In genomic region chr12:107442593-107442992, GRCh38 we compare ENCODE assay signal across 16 cellular contexts.
DNase-seq lines count a peak whose midpoint lies in the region; ATAC-seq and TF ChIP-seq lines count a peak whose summit lies in the region.
"Had no signal": no experiment of that assay in that cellular context is flagged by ENCODE, and none has a peak within 500 bp of the region (broad histone marks: within the 10 kb centered on the region; RNA-seq: fewer than 3 reads in every experiment).

No MANE protein-coding gene starts in this region.

- intact Hi-C loops in activated CD8-positive, alpha-beta T cell treated with anti-CD3 and anti-CD28 coated beads for 36 hours (cut with micrococcal nuclease): no loop called here
- intact Hi-C loops in body of pancreas (cut with DNase I): no loop called here

- H2BK15ac ChIP-seq in mesenchymal stem cell (ENCODE audit: low read depth, poor library complexity, severe bottlenecking): no peak overlapping the region

- no peak overlapping the region for H2BK5ac ChIP-seq in mesenchymal stem cell (ENCODE audit: low read depth, low read length, poor library complexity, severe bottlenecking)

- peak overlapping the region; percentile 53 for H3K27ac Mint-ChIP-seq in activated naive CD4-positive, alpha-beta T cell treated with anti-CD3 and anti-CD28 coated beads, Interleukin-2, amount 10 ng/mL, durations not matched to agents 7 days and 5 days
- H3K27ac Mint-ChIP-seq in activated CD8-positive, alpha-beta T cell treated with anti-CD3 and anti-CD28 coated beads for 36 hours: no peak overlapping the region

- no peak for TF ChIP-seq POLR2A in body of pancreas (IDR thresholded peaks at IDR 0.05)

- H3K9me3 ChIP-seq in mesenchymal stem cell (ENCODE audit: control insufficient read depth, low read length): no peaks in the 10 kb centered on the region
- no peaks in the 10 kb centered on the region for H3K9me3 ChIP-seq in thymus (ENCODE audit: control insufficient read depth)
- H3K9me3 ChIP-seq in body of pancreas: no peaks in the 10 kb centered on the region
- H3K9me3 ChIP-seq: pancreas, tibial artery had no signal

- CTCF ChIA-PET in activated naive CD4-positive, alpha-beta T cell treated with anti-CD3 and anti-CD28 coated beads, Interleukin-2, amount 10 ng/mL, durations not matched to agents 7 days and 5 days (lab: Charles Lee): interaction anchor here (0.5 kb wide), 1 partner anchor 19 kb away, joined by 3 read pairs; no protein-coding TSS in a partner anchor
- CTCF ChIA-PET in activated CD8-positive, alpha-beta T cell treated with anti-CD3 and anti-CD28 coated beads for 36 hours (lab: Charles Lee): interaction anchor here (1.2 kb wide), 1 partner anchor 311 kb away, joined by 4 read pairs; no protein-coding TSS in a partner anchor

- no peak overlapping the region for H2BK12ac ChIP-seq in mesenchymal stem cell (ENCODE audit: low read length in 2 of 2)

- H3K4me3 ChIP-seq in mesenchymal stem cell (ENCODE audit: insufficient read depth in 1 of 2, low read depth in 1 of 2, low read length in 2 of 2): peak overlapping the region in 1 of 2 experiments; percentile 64
- no peak overlapping the region for H3K4me3 ChIP-seq in thymus (ENCODE audit: low read length)
- no peak overlapping the region for H3K4me3 ChIP-seq in body of pancreas
- H3K4me3 ChIP-seq: pancreas had no signal

- no peaks in the 10 kb centered on the region for H3K27me3 Mint-ChIP-seq in activated naive CD4-positive, alpha-beta T cell treated with anti-CD3 and anti-CD28 coated beads, Interleukin-2, amount 10 ng/mL, durations not matched to agents 7 days and 5 days
- no peaks in the 10 kb centered on the region for H3K27me3 Mint-ChIP-seq in activated CD8-positive, alpha-beta T cell treated with anti-CD3 and anti-CD28 coated beads for 36 hours
- H3K27me3 Mint-ChIP-seq: activated naive CD8-positive, alpha-beta T cell treated with anti-CD3 and anti-CD28 coated beads, Interleukin-2, amount 10 ng/mL, durations not matched to agents 7 days and 5 days had no signal

- POLR2A ChIA-PET in activated CD8-positive, alpha-beta T cell treated with anti-CD3 and anti-CD28 coated beads for 36 hours (lab: Charles Lee): interaction anchor here (0.7 kb wide), 1 partner anchor 9 kb away, joined by 3 read pairs; no protein-coding TSS in a partner anchor

- H3K4me1 ChIP-seq in mesenchymal stem cell (ENCODE audit: control insufficient read depth, insufficient read depth, low read depth, low read length): no peaks in the 10 kb centered on the region
- H3K4me1 ChIP-seq in thymus (ENCODE audit: control insufficient read depth, insufficient read depth, low read length): no peaks in the 10 kb centered on the region
- H3K4me1 ChIP-seq in body of pancreas: no peaks in the 10 kb centered on the region
- H3K4me1 ChIP-seq: pancreas, tibial artery had no signal

- H3K27me3 ChIP-seq in mesenchymal stem cell (ENCODE audit: control insufficient read depth in 1 of 2, insufficient read depth in 1 of 2, low read length in 2 of 2) (no peaks in the 10 kb centered on the region), thymus (ENCODE audit: control insufficient read depth, insufficient read depth) (no peaks in the 10 kb centered on the region), body of pancreas (no peaks in the 10 kb centered on the region)
- H3K27me3 ChIP-seq: pancreas, tibial artery had no signal

- H2AFZ ChIP-seq in mesenchymal stem cell (ENCODE audit: low read depth, low read length): no peak overlapping the region

- no peak overlapping the region for H3K23ac ChIP-seq in mesenchymal stem cell (ENCODE audit: low read length in 2 of 2)

- H4K91ac ChIP-seq in mesenchymal stem cell (ENCODE audit: low read length): no peak overlapping the region

- DNase-seq in activated naive CD4-positive, alpha-beta T cell treated with anti-CD3 and anti-CD28 coated beads, Interleukin-2, amount 10 ng/mL, durations not matched to agents 7 days and 5 days: no peak
- no peak for DNase-seq in activated naive CD4-positive, alpha-beta T cell treated with anti-CD3 and anti-CD28 coated beads, Interleukin-2, amount 50 U/mL, for 16 hours
- DNase-seq in activated CD8-positive, alpha-beta T cell treated with anti-CD3 and anti-CD28 coated beads for 36 hours: no peak
- no peak for DNase-seq in mesenchymal stem cell
- DNase-seq in body of pancreas: no peak
- no peak for DNase-seq in cerebellum (ENCODE audit: low spot score)
- DNase-seq in occipital lobe (lab: John Stamatoyannopoulos, UW): no peak
- DNase-seq: ACHN; activated B cell treated with CpG ODN at 0.5 μM for 24 hours; activated CD8-positive, alpha-beta memory T cell treated with anti-CD3 and anti-CD28 coated beads, Interleukin-2, amount 50 U/mL, for 4 hours; activated naive CD8-positive, alpha-beta T cell treated with anti-CD3 and anti-CD28 coated beads, Interleukin-2, amount 10 ng/mL, durations not matched to agents 7 days and 5 days; MV-4-11; NCI-H2081; pancreas; tibial artery had no signal

- no peaks in the 10 kb centered on the region for H3K79me1 ChIP-seq in mesenchymal stem cell (replicated peaks; ENCODE audit: low read length, poor library complexity, severe bottlenecking)

- H3K4me2 ChIP-seq in mesenchymal stem cell (ENCODE audit: low read length, poor library complexity, severe bottlenecking): no peak overlapping the region

- H2BK120ac ChIP-seq in mesenchymal stem cell (ENCODE audit: low read depth, low read length): no peak overlapping the region

- H3K18ac ChIP-seq in mesenchymal stem cell (ENCODE audit: low read depth in 1 of 2, low read length in 2 of 2): no peak overlapping the region

- H3K27ac ChIP-seq in mesenchymal stem cell (ENCODE audit: low read length, poor library complexity, severe bottlenecking): no peak overlapping the region
- H3K27ac ChIP-seq in thymus (ENCODE audit: low read depth): peak overlapping the region; percentile 33
- H3K27ac ChIP-seq in body of pancreas: no peak overlapping the region
- H3K27ac ChIP-seq: pancreas had no signal

- H3K14ac ChIP-seq in mesenchymal stem cell (ENCODE audit: low read length in 2 of 2): no peak overlapping the region

- H2AK5ac ChIP-seq in mesenchymal stem cell (ENCODE audit: low read length, severe bottlenecking): no peak overlapping the region

- no peak overlapping the region for H3K4me3 Mint-ChIP-seq in activated naive CD4-positive, alpha-beta T cell treated with anti-CD3 and anti-CD28 coated beads, Interleukin-2, amount 10 ng/mL, durations not matched to agents 7 days and 5 days
- H3K4me3 Mint-ChIP-seq in activated CD8-positive, alpha-beta T cell treated with anti-CD3 and anti-CD28 coated beads for 36 hours: peak overlapping the region; percentile 7
- H3K4me3 Mint-ChIP-seq: activated B cell treated with CpG ODN at 0.5 μM for 24 hours had no signal

- no peak for ATAC-seq in activated CD8-positive, alpha-beta T cell treated with anti-CD3 and anti-CD28 coated beads for 36 hours
- ATAC-seq in body of pancreas: no peak

- H3K9ac ChIP-seq in mesenchymal stem cell (ENCODE audit: low read length): peak overlapping the region; percentile 83

- 81% methylated on average over 3 of the region's 3 CpGs for WGBS in mesenchymal stem cell
- WGBS in thymus: 95% methylated on average over 3 of the region's 3 CpGs
- WGBS in body of pancreas, 2 donors: 75 to 77% methylated on average over 3 of the region's 3 CpGs

- H3K9me3 Mint-ChIP-seq in activated naive CD4-positive, alpha-beta T cell treated with anti-CD3 and anti-CD28 coated beads, Interleukin-2, amount 10 ng/mL, durations not matched to agents 7 days and 5 days: no peaks in the 10 kb centered on the region
- peaks cover 3% of the 10 kb centered on the region for H3K9me3 Mint-ChIP-seq in activated CD8-positive, alpha-beta T cell treated with anti-CD3 and anti-CD28 coated beads for 36 hours
- H3K9me3 Mint-ChIP-seq: activated B cell treated with CpG ODN at 0.5 μM for 24 hours; activated naive CD8-positive, alpha-beta T cell treated with anti-CD3 and anti-CD28 coated beads, Interleukin-2, amount 10 ng/mL, durations not matched to agents 7 days and 5 days had no signal

- H3K36me3 ChIP-seq in mesenchymal stem cell (ENCODE audit: control insufficient read depth in 1 of 2, insufficient read depth in 2 of 2, low read depth in 1 of 2, low read length in 2 of 2) (no peaks in the 10 kb centered on the region), thymus (ENCODE audit: control insufficient read depth, insufficient read depth) (no peaks in the 10 kb centered on the region), body of pancreas (replicated peaks in 1 of 2; ENCODE audit: insufficient read depth in 1 of 2, low read depth in 2 of 2) (no peaks in the 10 kb centered on the region)
- H3K36me3 ChIP-seq: pancreas, tibial artery had no signal

- H3K36me3 Mint-ChIP-seq in activated naive CD4-positive, alpha-beta T cell treated with anti-CD3 and anti-CD28 coated beads, Interleukin-2, amount 10 ng/mL, durations not matched to agents 7 days and 5 days: no peaks in the 10 kb centered on the region
- peaks cover 5% of the 10 kb centered on the region for H3K36me3 Mint-ChIP-seq in activated CD8-positive, alpha-beta T cell treated with anti-CD3 and anti-CD28 coated beads for 36 hours (ENCODE audit: low read depth)

- H3K4me1 Mint-ChIP-seq in activated naive CD4-positive, alpha-beta T cell treated with anti-CD3 and anti-CD28 coated beads, Interleukin-2, amount 10 ng/mL, durations not matched to agents 7 days and 5 days: peaks cover 19% of the 10 kb centered on the region
- peaks cover 22% of the 10 kb centered on the region for H3K4me1 Mint-ChIP-seq in activated CD8-positive, alpha-beta T cell treated with anti-CD3 and anti-CD28 coated beads for 36 hours (ENCODE audit: low read depth)
- H3K4me1 Mint-ChIP-seq: activated B cell treated with CpG ODN at 0.5 μM for 24 hours had no signal

- TF ChIP-seq CTCF in activated CD8-positive, alpha-beta T cell treated with anti-CD3 and anti-CD28 coated beads for 36 hours (IDR thresholded peaks at IDR 0.05): no peak
- TF ChIP-seq CTCF in body of pancreas (IDR thresholded peaks at IDR 0.05): no peak

- no peak overlapping the region for H3K4ac ChIP-seq in mesenchymal stem cell (ENCODE audit: low read depth in 1 of 2, low read length in 2 of 2)

- no peak overlapping the region for H4K8ac ChIP-seq in mesenchymal stem cell (ENCODE audit: low read length)
